ENCODE assay signal across 8 cellular contexts in the genomic region with DNA sequence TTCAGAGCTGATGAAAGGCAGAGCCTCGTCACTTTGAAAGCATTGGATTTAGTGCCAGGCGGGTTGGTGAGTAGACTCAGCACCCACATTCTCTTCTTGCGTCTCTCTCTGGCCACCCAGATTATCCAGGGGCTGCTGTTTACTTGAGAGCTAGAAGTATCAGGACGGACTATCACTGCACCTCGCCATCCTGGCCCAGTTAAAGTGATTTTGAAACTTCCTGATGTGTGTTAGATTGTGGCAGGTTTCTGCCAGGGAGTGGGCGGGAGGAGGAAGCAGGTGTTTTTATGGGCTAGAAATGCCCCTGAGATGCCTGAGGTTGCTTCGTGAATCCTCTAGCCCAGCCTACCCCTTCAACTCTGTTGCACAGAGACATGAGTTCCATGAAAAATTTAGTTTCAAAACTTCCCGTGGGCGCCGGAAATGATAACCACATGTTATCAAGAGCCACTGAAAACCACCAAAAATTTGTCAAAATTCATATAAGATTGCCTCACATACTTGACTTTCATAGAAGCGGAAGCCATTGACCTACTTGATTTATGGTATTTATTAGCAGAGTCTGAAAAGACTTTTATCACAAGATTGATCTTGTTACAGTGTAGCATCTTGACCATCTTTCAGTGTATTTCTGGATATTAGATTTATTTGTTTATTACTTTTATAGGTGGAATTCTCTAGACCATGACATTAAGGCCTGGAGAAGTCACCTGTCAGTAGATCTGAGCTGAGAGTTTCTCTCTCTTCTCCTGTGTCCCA.
DNase-seq lines count a peak whose midpoint lies in the region; ATAC-seq, FAIRE-seq and TF ChIP-seq lines count a peak whose summit lies in the region.

No MANE protein-coding gene starts in this region.

- 4% methylated on average over 11 of the region's 11 CpGs for WGBS in GM12878 (ENCODE audit: insufficient coverage, insufficient replicate concordance, low lambda C conversion rate, missing lambda C conversion rate)

- H3K9ac ChIP-seq in SU-DHL-6 (ENCODE audit: low read length) (peak overlapping the region; percentile 76), GM12878 (ENCODE audit: control insufficient read depth, insufficient read depth, low read length) (peak overlapping the region; percentile 81)

- FAIRE-seq in GM12878 (lab: Jason Lieb, UNC) (no peak), urothelium cell line (lab: Jason Lieb, UNC) (no peak)

- BruUV-seq in GM12878 (replicated peaks; lab: Mats Ljungman, UMichigan), result TSS peak; percentile 63

- H3K9me2 ChIP-seq in SU-DHL-6 (replicated peaks; ENCODE audit: insufficient read depth, low read length), result no peaks in the 10 kb centered on the region

- no peak overlapping the region for H2AFZ ChIP-seq in SU-DHL-6 (ENCODE audit: low read depth, low read length, severe bottlenecking)
- H2AFZ ChIP-seq in GM12878 (ENCODE audit: control insufficient read depth, low read depth, low read length), result peak overlapping the region; percentile 5; the same call in 1 of the 2 replicates
- H2AFZ ChIP-seq in osteoblast (ENCODE audit: low read length), result no peak overlapping the region

- H3K4me2 ChIP-seq in SU-DHL-6 (ENCODE audit: low read depth, low read length, poor library complexity, severe bottlenecking) (peak overlapping the region; percentile 74), GM12878 (ENCODE audit: control insufficient read depth, insufficient read depth) (peak overlapping the region; percentile 53), osteoblast (ENCODE audit: insufficient read depth, low read length) (no peak overlapping the region)

- in situ Hi-C loops in GM12878 (cut with MboI), result no loop called here

- no peaks in the 10 kb centered on the region for H3K36me3 ChIP-seq in SU-DHL-6 (ENCODE audit: low read length)
- no peaks in the 10 kb centered on the region for H3K36me3 ChIP-seq in GM12878 (ENCODE audit: control insufficient read depth in 2 of 2, insufficient read depth in 2 of 2, low read length in 1 of 2)
- no peaks in the 10 kb centered on the region for H3K36me3 ChIP-seq in osteoblast (ENCODE audit: insufficient read depth, low read length)

- peak; percentile 56; the same call in 1 of the 2 replicates for TF ChIP-seq POLR2A in GM12878 (IDR thresholded peaks at IDR 0.05; ENCODE audit: low read depth, low read length)

- intact Hi-C loops in GM12878 (cut with micrococcal nuclease; ENCODE audit: unreplicated experiment), result loop anchor here (2.0 to 10.0 kb wide), 3 partner anchors 35 to 529 kb away; no protein-coding TSS in a partner anchor

- peak; percentile 7 to 35; a peak in 2 of 4 replicates for TF ChIP-seq EP300 in GM12878 (IDR thresholded peaks at IDR 0.05; ENCODE audit: borderline replicate concordance in 1 of 2, control insufficient read depth in 1 of 2, low read depth in 2 of 2, low read length in 2 of 2)

- SMC1A ChIA-PET in GM12878 (lab: Charles Lee; ENCODE audit: uncharacterized antibody, unreplicated experiment), result interaction anchor here (1.0 to 14.2 kb wide), 19 partner anchors 9 to 532 kb away, joined by 3 to 321 read pairs (median 12); no protein-coding TSS in a partner anchor

- H3F3A ChIP-seq in SU-DHL-6 (ENCODE audit: insufficient read depth), result peaks cover 71% of the 10 kb centered on the region

- H4K20me1 ChIP-seq in SU-DHL-6 (ENCODE audit: low read depth, low read length) (no peaks in the 10 kb centered on the region), GM12878 (ENCODE audit: control insufficient read depth, insufficient read depth) (no peaks in the 10 kb centered on the region), osteoblast (ENCODE audit: insufficient read depth, low read length) (no peaks in the 10 kb centered on the region)

- H3K4me3 ChIP-seq in SU-DHL-6 (ENCODE audit: insufficient read depth, low read length, poor library complexity, severe bottlenecking), result peak overlapping the region; percentile 29
- H3K4me3 ChIP-seq in GM12878, result peak overlapping the region; percentile 12; the same call in 1 of the 2 replicates
- H3K4me3 ChIP-seq in osteoblast (ENCODE audit: insufficient read depth, low read length), result no peak overlapping the region

- H3K79me2 ChIP-seq in SU-DHL-6 (ENCODE audit: insufficient read depth, low read length) (no peaks in the 10 kb centered on the region), GM12878 (ENCODE audit: control insufficient read depth, insufficient read depth, low read length) (peaks cover 3% of the 10 kb centered on the region), osteoblast (ENCODE audit: insufficient read depth, low read length) (no peaks in the 10 kb centered on the region)

- DNase-seq in GM12878 (ENCODE audit: low read depth, low spot score), result peak; percentile 91
- peak; percentile 62 for DNase-seq in stimulated activated CD4-positive, alpha-beta T cell treated with anti-CD3 and anti-CD28 coated beads, Interleukin-4, amount 100 ng/mL, for 1 hour
- DNase-seq in NCI-H146 (lab: John Stamatoyannopoulos, UW), result no peak
- DNase-seq in osteoblast (ENCODE audit: insufficient read length, low spot score, missing footprints), result no peak
- DNase-seq in urothelium cell line (ENCODE audit: low spot score), result no peak

- CTCF ChIA-PET in GM12878 (lab: Yijun Ruan, JAX), result interaction anchor here (0.7 to 10.0 kb wide), 13 partner anchors 10 to 530 kb away, joined by 3 to 73 read pairs (median 5); no protein-coding TSS in a partner anchor

- no peak for TF ChIP-seq CTCF in SU-DHL-6 (IDR thresholded peaks at IDR 0.05; ENCODE audit: insufficient read depth, low read length, poor library complexity, severe bottlenecking)
- TF ChIP-seq CTCF in GM12878 (IDR thresholded peaks at IDR 0.05 in 2 of 3, conservative IDR thresholded peaks at IDR 0.05 in 1 of 3; ENCODE audit: control insufficient read depth in 2 of 3, extremely low read depth in 1 of 3, insufficient read depth in 1 of 3, low read depth in 3 of 3, low read length in 3 of 3), result no peak
- no peak for TF ChIP-seq CTCF in osteoblast (IDR thresholded peaks at IDR 0.05; ENCODE audit: extremely low read depth, low read depth, low read length)

- peak; percentile 26 for ATAC-seq in GM18867 (IDR thresholded peaks at IDR 0.05; ENCODE audit: unreplicated experiment)
- ATAC-seq in GM12878, result peak; percentile 54
- ATAC-seq in HG03469 (IDR thresholded peaks at IDR 0.05; ENCODE audit: unreplicated experiment), result no peak

- peak; percentile 15; the same call in 1 of the 2 replicates for TF ChIP-seq RAD21 in GM12878 (IDR thresholded peaks at IDR 0.05; ENCODE audit: insufficient read depth, low read depth, low read length)

- peak overlapping the region; percentile 98 for H3K27ac ChIP-seq in SU-DHL-6 (ENCODE audit: low read depth, low read length)
- H3K27ac ChIP-seq in GM12878 (ENCODE audit: control insufficient read depth, insufficient read depth), result peak overlapping the region; percentile 92
- H3K27ac ChIP-seq in osteoblast (ENCODE audit: low read depth, low read length), result no peak overlapping the region

- POLR2A ChIA-PET in GM12878 (lab: Charles Lee), result interaction anchor here (0.9 to 12.4 kb wide), 14 partner anchors 10 to 506 kb away, joined by 3 to 141 read pairs (median 8); no protein-coding TSS in a partner anchor

- no peaks in the 10 kb centered on the region for H3K27me3 ChIP-seq in SU-DHL-6 (ENCODE audit: low read length)
- H3K27me3 ChIP-seq in GM12878 (replicated peaks in 1 of 2; ENCODE audit: control insufficient read depth in 2 of 2, insufficient read depth in 2 of 2, low read length in 1 of 2), result no peaks in the 10 kb centered on the region
- no peaks in the 10 kb centered on the region for H3K27me3 ChIP-seq in osteoblast (ENCODE audit: insufficient read depth, low read length)

- H3K4me1 ChIP-seq in GM12878 (ENCODE audit: control insufficient read depth, insufficient read depth, low read length) (peaks cover 76% of the 10 kb centered on the region), osteoblast (ENCODE audit: insufficient read depth, low read length) (no peaks in the 10 kb centered on the region)

- no peaks in the 10 kb centered on the region for H3K9me3 ChIP-seq in SU-DHL-6 (ENCODE audit: insufficient read depth, low read length)
- no peaks in the 10 kb centered on the region for H3K9me3 ChIP-seq in GM12878 (replicated peaks; ENCODE audit: control insufficient read depth, insufficient read depth, low read length)
- H3K9me3 ChIP-seq in osteoblast (ENCODE audit: low read depth, low read length), result no peaks in the 10 kb centered on the region

- RAD21 ChIA-PET in GM12878 (lab: Charles Lee; ENCODE audit: unreplicated experiment), result interaction anchor here (1.0 to 15.7 kb wide), 24 partner anchors 8 to 538 kb away, joined by 3 to 343 read pairs (median 16); a partner anchor contains a TSS

TF ChIP-seq in GM12878, 131 proteins besides CTCF, POLR2A, EP300 and RAD21 (continues in another document):
- TF ChIP-seq GATAD2B (conservative IDR thresholded peaks at IDR 0.05; ENCODE audit: low read depth), result peak; percentile 83
- peak; percentile 34; the same call in 1 of the 2 replicates for TF ChIP-seq BMI1 (IDR thresholded peaks at IDR 0.05; ENCODE audit: borderline replicate concordance)
- no peak for TF ChIP-seq NFIC (IDR thresholded peaks at IDR 0.05; ENCODE audit: low read depth, low read length)
- TF ChIP-seq, protein P1, sequence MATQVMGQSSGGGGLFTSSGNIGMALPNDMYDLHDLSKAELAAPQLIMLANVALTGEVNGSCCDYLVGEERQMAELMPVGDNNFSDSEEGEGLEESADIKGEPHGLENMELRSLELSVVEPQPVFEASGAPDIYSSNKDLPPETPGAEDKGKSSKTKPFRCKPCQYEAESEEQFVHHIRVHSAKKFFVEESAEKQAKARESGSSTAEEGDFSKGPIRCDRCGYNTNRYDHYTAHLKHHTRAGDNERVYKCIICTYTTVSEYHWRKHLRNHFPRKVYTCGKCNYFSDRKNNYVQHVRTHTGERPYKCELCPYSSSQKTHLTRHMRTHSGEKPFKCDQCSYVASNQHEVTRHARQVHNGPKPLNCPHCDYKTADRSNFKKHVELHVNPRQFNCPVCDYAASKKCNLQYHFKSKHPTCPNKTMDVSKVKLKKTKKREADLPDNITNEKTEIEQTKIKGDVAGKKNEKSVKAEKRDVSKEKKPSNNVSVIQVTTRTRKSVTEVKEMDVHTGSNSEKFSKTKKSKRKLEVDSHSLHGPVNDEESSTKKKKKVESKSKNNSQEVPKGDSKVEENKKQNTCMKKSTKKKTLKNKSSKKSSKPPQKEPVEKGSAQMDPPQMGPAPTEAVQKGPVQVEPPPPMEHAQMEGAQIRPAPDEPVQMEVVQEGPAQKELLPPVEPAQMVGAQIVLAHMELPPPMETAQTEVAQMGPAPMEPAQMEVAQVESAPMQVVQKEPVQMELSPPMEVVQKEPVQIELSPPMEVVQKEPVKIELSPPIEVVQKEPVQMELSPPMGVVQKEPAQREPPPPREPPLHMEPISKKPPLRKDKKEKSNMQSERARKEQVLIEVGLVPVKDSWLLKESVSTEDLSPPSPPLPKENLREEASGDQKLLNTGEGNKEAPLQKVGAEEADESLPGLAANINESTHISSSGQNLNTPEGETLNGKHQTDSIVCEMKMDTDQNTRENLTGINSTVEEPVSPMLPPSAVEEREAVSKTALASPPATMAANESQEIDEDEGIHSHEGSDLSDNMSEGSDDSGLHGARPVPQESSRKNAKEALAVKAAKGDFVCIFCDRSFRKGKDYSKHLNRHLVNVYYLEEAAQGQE (IDR thresholded peaks at IDR 0.05; ENCODE audit: low read depth, low read length), result 0 out of 2 replicates have a peak, but pooled peaks have one; percentile 24
- peak; percentile 65; the same call in 1 of the 3 replicates for TF ChIP-seq POU2F2 (IDR thresholded peaks at IDR 0.05; ENCODE audit: borderline replicate concordance, low read depth, low read length)

Comparison
In these comparisons a context has a peak if more than half of its experiments do, and no peak if none do; other contexts are left out.
1. DNase-seq: peak in GM12878 (single experiment) and stimulated activated CD4-positive, alpha-beta T cell treated with anti-CD3 and anti-CD28 coated beads, Interleukin-4, amount 100 ng/mL, for 1 hour (single experiment); none in NCI-H146 (single experiment), osteoblast (single experiment) and urothelium cell line (single experiment).